Comparison of ENCODE assay signal across 1 cellular context in the genomic region with DNA sequence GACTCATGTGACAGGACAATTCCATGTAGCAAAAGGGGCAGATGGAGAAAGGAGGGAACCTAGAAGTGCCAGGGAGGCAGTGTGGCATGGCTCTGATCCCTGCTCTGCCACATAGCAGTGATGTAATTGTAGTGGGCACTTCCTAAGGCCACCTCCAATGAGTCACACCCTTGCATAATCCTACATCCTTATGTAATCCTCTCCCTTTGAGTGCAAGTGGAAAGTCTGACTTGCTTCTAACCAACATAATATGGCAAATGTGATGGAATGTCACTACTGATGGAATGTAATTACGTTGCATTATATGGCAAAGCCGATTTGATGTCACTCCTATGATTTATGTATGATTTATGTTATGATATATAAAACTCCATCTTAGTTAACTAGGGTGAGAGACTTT.
A peak's percentile ranks its signal among the peaks of the same experiment; 100 is the strongest.
TF ChIP-seq lines count a peak whose summit lies in the region.

No MANE protein-coding gene starts in this region.

TF ChIP-seq in HCT116, 20 proteins besides CTCF, POLR2A, EP300 and RAD21:
- TF ChIP-seq, protein P1, sequence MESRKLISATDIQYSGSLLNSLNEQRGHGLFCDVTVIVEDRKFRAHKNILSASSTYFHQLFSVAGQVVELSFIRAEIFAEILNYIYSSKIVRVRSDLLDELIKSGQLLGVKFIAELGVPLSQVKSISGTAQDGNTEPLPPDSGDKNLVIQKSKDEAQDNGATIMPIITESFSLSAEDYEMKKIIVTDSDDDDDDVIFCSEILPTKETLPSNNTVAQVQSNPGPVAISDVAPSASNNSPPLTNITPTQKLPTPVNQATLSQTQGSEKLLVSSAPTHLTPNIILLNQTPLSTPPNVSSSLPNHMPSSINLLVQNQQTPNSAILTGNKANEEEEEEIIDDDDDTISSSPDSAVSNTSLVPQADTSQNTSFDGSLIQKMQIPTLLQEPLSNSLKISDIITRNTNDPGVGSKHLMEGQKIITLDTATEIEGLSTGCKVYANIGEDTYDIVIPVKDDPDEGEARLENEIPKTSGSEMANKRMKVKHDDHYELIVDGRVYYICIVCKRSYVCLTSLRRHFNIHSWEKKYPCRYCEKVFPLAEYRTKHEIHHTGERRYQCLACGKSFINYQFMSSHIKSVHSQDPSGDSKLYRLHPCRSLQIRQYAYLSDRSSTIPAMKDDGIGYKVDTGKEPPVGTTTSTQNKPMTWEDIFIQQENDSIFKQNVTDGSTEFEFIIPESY (IDR thresholded peaks at IDR 0.05; ENCODE audit: extremely low read depth, insufficient replicate concordance, low read length): peak; percentile 31
- TF ChIP-seq, protein P2, sequence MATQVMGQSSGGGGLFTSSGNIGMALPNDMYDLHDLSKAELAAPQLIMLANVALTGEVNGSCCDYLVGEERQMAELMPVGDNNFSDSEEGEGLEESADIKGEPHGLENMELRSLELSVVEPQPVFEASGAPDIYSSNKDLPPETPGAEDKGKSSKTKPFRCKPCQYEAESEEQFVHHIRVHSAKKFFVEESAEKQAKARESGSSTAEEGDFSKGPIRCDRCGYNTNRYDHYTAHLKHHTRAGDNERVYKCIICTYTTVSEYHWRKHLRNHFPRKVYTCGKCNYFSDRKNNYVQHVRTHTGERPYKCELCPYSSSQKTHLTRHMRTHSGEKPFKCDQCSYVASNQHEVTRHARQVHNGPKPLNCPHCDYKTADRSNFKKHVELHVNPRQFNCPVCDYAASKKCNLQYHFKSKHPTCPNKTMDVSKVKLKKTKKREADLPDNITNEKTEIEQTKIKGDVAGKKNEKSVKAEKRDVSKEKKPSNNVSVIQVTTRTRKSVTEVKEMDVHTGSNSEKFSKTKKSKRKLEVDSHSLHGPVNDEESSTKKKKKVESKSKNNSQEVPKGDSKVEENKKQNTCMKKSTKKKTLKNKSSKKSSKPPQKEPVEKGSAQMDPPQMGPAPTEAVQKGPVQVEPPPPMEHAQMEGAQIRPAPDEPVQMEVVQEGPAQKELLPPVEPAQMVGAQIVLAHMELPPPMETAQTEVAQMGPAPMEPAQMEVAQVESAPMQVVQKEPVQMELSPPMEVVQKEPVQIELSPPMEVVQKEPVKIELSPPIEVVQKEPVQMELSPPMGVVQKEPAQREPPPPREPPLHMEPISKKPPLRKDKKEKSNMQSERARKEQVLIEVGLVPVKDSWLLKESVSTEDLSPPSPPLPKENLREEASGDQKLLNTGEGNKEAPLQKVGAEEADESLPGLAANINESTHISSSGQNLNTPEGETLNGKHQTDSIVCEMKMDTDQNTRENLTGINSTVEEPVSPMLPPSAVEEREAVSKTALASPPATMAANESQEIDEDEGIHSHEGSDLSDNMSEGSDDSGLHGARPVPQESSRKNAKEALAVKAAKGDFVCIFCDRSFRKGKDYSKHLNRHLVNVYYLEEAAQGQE (IDR thresholded peaks at IDR 0.05; ENCODE audit: low read depth): no peak
- TF ChIP-seq SP1 (IDR thresholded peaks at IDR 0.05; ENCODE audit: low read depth) (peak; percentile 92), SRF (IDR thresholded peaks at IDR 0.05; ENCODE audit: low read depth) (peak; percentile 75; the same call in 1 of the 2 replicates), YY1 (IDR thresholded peaks at IDR 0.05; ENCODE audit: extremely low read depth, insufficient replicate concordance, low read depth, low read length) (no peak), JUND (IDR thresholded peaks at IDR 0.05) (peak; percentile 97), ZFX (IDR thresholded peaks at IDR 0.05) (no peak), SIN3A (IDR thresholded peaks at IDR 0.05; ENCODE audit: low read depth) (peak; percentile 74), POLR2AphosphoS5 (IDR thresholded peaks at IDR 0.05; ENCODE audit: low read depth, low read length) (peak; percentile 63), ZNF274 (IDR thresholded peaks at IDR 0.05; ENCODE audit: low read depth, low read length) (no peak), CEBPB (IDR thresholded peaks at IDR 0.05; ENCODE audit: low read depth) (peak; percentile 100), CBX3 (IDR thresholded peaks at IDR 0.05; ENCODE audit: low read depth) (peak; percentile 98), EZH2phosphoT487 (IDR thresholded peaks at IDR 0.05; ENCODE audit: borderline replicate concordance) (no peak), FOSL1 (IDR thresholded peaks at IDR 0.05; ENCODE audit: low read depth) (peak; percentile 98), ELF1 (IDR thresholded peaks at IDR 0.05; ENCODE audit: borderline replicate concordance, low read depth) (no peak), EZH2 (IDR thresholded peaks at IDR 0.05) (no peak), TCF7L2 (IDR thresholded peaks at IDR 0.05; ENCODE audit: borderline replicate concordance, extremely low read depth, insufficient read depth, insufficient read length) (peak; percentile 78), EGR1 (IDR thresholded peaks at IDR 0.05; ENCODE audit: low read depth) (peak; percentile 48; the same call in 1 of the 2 replicates)
- TF ChIP-seq, protein P3, sequence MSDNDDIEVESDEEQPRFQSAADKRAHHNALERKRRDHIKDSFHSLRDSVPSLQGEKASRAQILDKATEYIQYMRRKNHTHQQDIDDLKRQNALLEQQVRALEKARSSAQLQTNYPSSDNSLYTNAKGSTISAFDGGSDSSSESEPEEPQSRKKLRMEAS (IDR thresholded peaks at IDR 0.05): peak; percentile 60
- TF ChIP-seq, protein P4, sequence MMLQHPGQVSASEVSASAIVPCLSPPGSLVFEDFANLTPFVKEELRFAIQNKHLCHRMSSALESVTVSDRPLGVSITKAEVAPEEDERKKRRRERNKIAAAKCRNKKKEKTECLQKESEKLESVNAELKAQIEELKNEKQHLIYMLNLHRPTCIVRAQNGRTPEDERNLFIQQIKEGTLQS (IDR thresholded peaks at IDR 0.05): peak; percentile 98
